ENCODE assay signal across 18 cellular contexts in the genomic region with DNA sequence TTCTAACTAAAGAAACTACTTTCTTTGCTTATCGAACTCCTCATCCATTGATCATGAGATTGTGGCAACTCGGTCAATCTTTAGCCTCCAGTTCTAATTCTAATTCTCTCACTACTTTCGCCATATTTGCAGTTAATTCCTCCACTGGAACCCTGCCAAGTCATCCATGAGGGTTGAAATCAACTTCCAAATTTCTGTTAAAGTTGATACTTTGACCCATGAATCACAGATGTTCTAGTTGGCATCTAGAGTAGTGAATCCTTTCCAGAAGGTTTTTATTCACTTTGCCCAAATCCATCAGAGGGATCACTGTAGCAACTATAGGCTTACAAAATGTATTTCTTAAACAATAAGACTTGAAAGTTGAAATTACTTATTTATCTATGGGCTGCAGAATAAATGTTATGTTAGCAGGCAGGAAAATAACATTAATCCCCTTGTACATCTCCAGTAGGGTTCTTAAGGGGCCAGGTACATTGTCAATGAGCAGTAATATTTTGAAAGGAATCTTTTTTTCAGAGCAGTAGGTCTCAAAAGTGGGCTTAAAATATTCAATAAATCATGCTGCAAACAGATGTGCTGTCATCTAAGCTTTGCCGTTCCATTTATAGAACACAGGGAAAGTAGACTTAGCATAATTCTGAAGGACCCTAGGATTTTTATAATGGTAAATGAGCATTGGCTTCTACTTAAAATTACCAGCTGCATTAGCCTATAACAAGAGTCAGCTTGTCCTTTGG. TPM values are rescaled to one million over a fixed set of nuclear protein-coding genes. Genes with fewer than 3 reads are reported as not detected.
DNase-seq lines count a peak whose midpoint lies in the region; ATAC-seq, FAIRE-seq and TF ChIP-seq lines count a peak whose summit lies in the region.
"Had no signal": no experiment of that assay in that cellular context is flagged by ENCODE, and none has a peak within 500 bp of the region (broad histone marks: within the 10 kb centered on the region; RNA-seq: fewer than 3 reads in every experiment).

No MANE protein-coding gene starts in this region.

- intact Hi-C loops in HepG2 (cut with micrococcal nuclease; ENCODE audit: unreplicated experiment) (no loop called here), right lobe of liver (cut with DNase I) (no loop called here)

- H3K9me3 ChIP-seq in liver (ENCODE audit: control insufficient read depth in 4 of 4, low read length in 3 of 4): no peaks in the 10 kb centered on the region
- peaks cover 10% of the 10 kb centered on the region; the same call in 1 of the 2 replicates for H3K9me3 ChIP-seq in HepG2 (ENCODE audit: low read length)
- H3K9me3 ChIP-seq in adipocyte (ENCODE audit: control insufficient read depth, low read length): no peaks in the 10 kb centered on the region
- H3K9me3 ChIP-seq in right lobe of liver: no peaks in the 10 kb centered on the region
- H3K9me3 ChIP-seq: BE2C had no signal

- H3K36me3 ChIP-seq in liver (ENCODE audit: control insufficient read depth in 4 of 4, insufficient read depth in 3 of 4, low read depth in 1 of 4, low read length in 3 of 4) (no peaks in the 10 kb centered on the region), HepG2 (replicated peaks in 1 of 2; ENCODE audit: control insufficient read depth in 1 of 2, insufficient read depth in 2 of 2, low read length in 2 of 2) (no peaks in the 10 kb centered on the region), adipocyte (ENCODE audit: control insufficient read depth, insufficient read depth, low read length, severe bottlenecking) (peaks cover 4% of the 10 kb centered on the region), right lobe of liver (no peaks in the 10 kb centered on the region)
- H3K36me3 ChIP-seq: BE2C had no signal

- ATAC-seq in HepG2 (no peak), right lobe of liver (peak; percentile 48 to 82 (median 72)), HG03460 (IDR thresholded peaks at IDR 0.05; ENCODE audit: unreplicated experiment) (no peak)
- ATAC-seq: GM23338 had no signal

- no peak for FAIRE-seq in HepG2 (lab: Jason Lieb, UNC)
- FAIRE-seq: GM12892, H54 had no signal

- CTCF ChIA-PET in HepG2 (lab: Yijun Ruan, JAX; ENCODE audit: low intra/inter-chr PET ratio, low total read pairs): no interaction called here

- peak; percentile 34 to 41 for TF ChIP-seq RAD21 in liver (IDR thresholded peaks at IDR 0.05)
- TF ChIP-seq RAD21 in HepG2 (CRISPR knock-in tag; IDR thresholded peaks at IDR 0.05): no peak

- TF ChIP-seq POLR2A in HepG2 (IDR thresholded peaks at IDR 0.05; ENCODE audit: insufficient read depth in 1 of 2, low read depth in 2 of 2, low read length in 2 of 2): no peak
- TF ChIP-seq POLR2A in right lobe of liver (IDR thresholded peaks at IDR 0.05): no peak

- no peak overlapping the region for H3K4me3 ChIP-seq in liver (ENCODE audit: low read depth in 1 of 3, low read length in 3 of 3)
- no peak overlapping the region for H3K4me3 ChIP-seq in HepG2 (replicated peaks in 1 of 3; ENCODE audit: insufficient read depth in 1 of 3, low read depth in 2 of 3, low read length in 3 of 3)
- H3K4me3 ChIP-seq in adipocyte (ENCODE audit: low read length): peak overlapping the region; percentile 11
- H3K4me3 ChIP-seq in right lobe of liver: no peak overlapping the region
- H3K4me3 ChIP-seq: GM23338 had no signal

- no peaks in the 10 kb centered on the region for H4K20me1 ChIP-seq in HepG2 (ENCODE audit: insufficient read depth, low read length)

- H3K9ac ChIP-seq in liver (ENCODE audit: low read depth in 1 of 2, low read length in 2 of 2) (no peak overlapping the region), HepG2 (ENCODE audit: insufficient read depth, low read depth, low read length) (no peak overlapping the region), adipocyte (ENCODE audit: low read length) (peak overlapping the region; percentile 28)

- in situ Hi-C loops in HepG2 (cut with HindIII; ENCODE audit: extremely low pct_ligation_motif_present, low pct_unique_long_range_greater_than_20kb): no loop called here

- no peak for TF ChIP-seq CTCF in liver (IDR thresholded peaks at IDR 0.05; ENCODE audit: low read depth, low read length, missing input control)
- no peak for TF ChIP-seq CTCF in HepG2 (CRISPR knock-in tag; IDR thresholded peaks at IDR 0.05)
- no peak for TF ChIP-seq CTCF in right lobe of liver (IDR thresholded peaks at IDR 0.05)

- H3K4me2 ChIP-seq in HepG2 (ENCODE audit: low read depth, low read length): no peak overlapping the region
- H3K4me2 ChIP-seq: GM23338 had no signal

- H3K27ac ChIP-seq in liver (ENCODE audit: low read depth in 1 of 2, low read length in 2 of 2) (peak overlapping the region; percentile 44 to 63), HepG2 (ENCODE audit: extremely low read length, insufficient read depth, low read length) (no peak overlapping the region), right lobe of liver (peak overlapping the region in 1 of 3 donors; percentile 20)
- H3K27ac ChIP-seq: HL-60 had no signal

- no peak overlapping the region for H2AFZ ChIP-seq in HepG2 (ENCODE audit: low read length)
- H2AFZ ChIP-seq: GM23338 had no signal

- BruUV-seq in HepG2 (replicated peaks; lab: Mats Ljungman, UMichigan): no TSS peak

- DNase-seq in HepG2 (ENCODE audit: low spot score): no peak
- no peak for DNase-seq in adipocyte (ENCODE audit: low read depth)
- peak in 1 of 3 donors; percentile 55 for DNase-seq in right lobe of liver
- DNase-seq in NCI-H2196 (lab: John Stamatoyannopoulos, UW; ENCODE audit: unreplicated experiment): no peak
- DNase-seq: BE2C; C1 segment of cervical spinal cord; CD4-positive, CD25-positive, alpha-beta regulatory T cell; CD8-positive, alpha-beta memory T cell; COR-L47; DMS153; DMS79; GDM1 had no signal

- POLR2A ChIA-PET in HepG2 (lab: Yijun Ruan, JAX): no interaction called here

- 56% methylated on average over 4 of the region's 4 CpGs for WGBS in liver
- 25% methylated on average over 4 of the region's 4 CpGs for WGBS in HepG2 (ENCODE audit: low lambda C conversion rate)
- 40% methylated on average over 4 of the region's 4 CpGs for WGBS in right lobe of liver (ENCODE audit: insufficient coverage, low coverage, low lambda C conversion rate, missing lambda C conversion rate)

- no peak for TF ChIP-seq EP300 in HepG2 (IDR thresholded peaks at IDR 0.05; ENCODE audit: low read depth in 2 of 2, low read length in 2 of 2)
- TF ChIP-seq EP300 in HepG2 (CRISPR knock-in tag; IDR thresholded peaks at IDR 0.05; ENCODE audit: borderline replicate concordance): no peak

- no peaks in the 10 kb centered on the region for H3K27me3 ChIP-seq in liver (ENCODE audit: control insufficient read depth in 4 of 4, insufficient read depth in 4 of 4, low read length in 3 of 4)
- no peaks in the 10 kb centered on the region for H3K27me3 ChIP-seq in HepG2 (ENCODE audit: control insufficient read depth in 1 of 2, insufficient read depth in 2 of 2, low read length in 2 of 2)
- H3K27me3 ChIP-seq in adipocyte (replicated peaks; ENCODE audit: control insufficient read depth, insufficient read depth, low read length): no peaks in the 10 kb centered on the region
- H3K27me3 ChIP-seq in right lobe of liver: no peaks in the 10 kb centered on the region
- H3K27me3 ChIP-seq: BE2C had no signal

- H3K4me1 ChIP-seq in liver (ENCODE audit: control insufficient read depth in 4 of 4, insufficient read depth in 4 of 4, low read length in 3 of 4): peaks cover 0 to 5% (median 3%) of the 10 kb centered on the region in 4 donors
- no peaks in the 10 kb centered on the region for H3K4me1 ChIP-seq in HepG2 (ENCODE audit: insufficient read depth, low read length)
- H3K4me1 ChIP-seq in adipocyte (ENCODE audit: control insufficient read depth, insufficient read depth, low read length): peaks cover 72% of the 10 kb centered on the region
- peaks cover 0 to 5% (median 3%) of the 10 kb centered on the region in 4 donors for H3K4me1 ChIP-seq in right lobe of liver
- H3K4me1 ChIP-seq: BE2C had no signal

- H3K79me2 ChIP-seq in HepG2 (ENCODE audit: insufficient read depth, low read length): no peaks in the 10 kb centered on the region

TF ChIP-seq in liver, 16 proteins besides CTCF, POLR2A, EP300 and RAD21 (continues in another document):
- peak; percentile 62 for TF ChIP-seq SP1 (IDR thresholded peaks at IDR 0.05)

RNA-seq across cellular contexts. Expression of gene CCDC71L, which starts 39.4 kb away (rescaled TPM):
- total RNA-seq in liver (10 to 100 TPM; 12.8 to 16.6 TPM), HepG2 (2016; rRNA removed; fragmentation: Illumina TruSeq; extraction: Trizol) (0.02 TPM in 1 of 2 replicates, not detected in the other), right lobe of liver (10 to 100 TPM in 5 of 6 experiments, 1 to 10 TPM in 1; 8.6 to 45.7 (median 22.6) TPM)
- polyA plus RNA-seq in liver (10 to 100 TPM in 1 of 2 donors, 1 to 10 TPM in 1; 7.4 to 11.7 TPM), HepG2 (2011; rRNA removed) (0.04 TPM in 1 of 2 replicates, not detected in the other)
- not detected in 2 replicates for total RNA-seq in HepG2 (2016; cell fraction: cytosol; rRNA removed; fragmentation: Illumina TruSeq; extraction: Trizol; ENCODE audit: low read depth)
- not detected in 2 replicates for total RNA-seq in HepG2 (2016; cell fraction: insoluble cytoplasmic fraction; rRNA removed; fragmentation: Illumina TruSeq; extraction: Trizol)
- 0.06 TPM in 1 of 2 replicates, not detected in the other for total RNA-seq in HepG2 (2016; cell fraction: membrane; rRNA removed; fragmentation: Illumina TruSeq; extraction: Trizol)
- not detected in 2 replicates for total RNA-seq in HepG2 (2016; cell fraction: nucleus; rRNA removed; fragmentation: Illumina TruSeq; extraction: Trizol)
- 0.03 and 0.04 TPM in 2 replicates for polyA plus RNA-seq in HepG2 (2011; cell fraction: cytosol; rRNA removed)
- 0.10 TPM in 1 of 2 replicates, not detected in the other for polyA plus RNA-seq in HepG2 (2011; cell fraction: nucleus; rRNA removed)
- not detected in 2 replicates for polyA plus RNA-seq in HepG2 (2012)
- polyA plus RNA-seq in HepG2 (2016; cell fraction: cytosol; fragmentation: Illumina TruSeq; extraction: Trizol; ENCODE audit: low read depth): not detected in 2 replicates
- polyA plus RNA-seq in HepG2 (2016; cell fraction: insoluble cytoplasmic fraction; fragmentation: Illumina TruSeq; extraction: Trizol; ENCODE audit: low read depth): not detected in 2 replicates
- polyA plus RNA-seq in HepG2 (2016; cell fraction: membrane; fragmentation: Illumina TruSeq; extraction: Trizol; ENCODE audit: low read depth): not detected in 2 replicates
- not detected in 2 replicates for polyA plus RNA-seq in HepG2 (2016; cell fraction: nucleus; fragmentation: Illumina TruSeq; extraction: Trizol; ENCODE audit: insufficient read depth, low read depth)
- polyA minus RNA-seq in HepG2 (2011; rRNA and poly(A)+ RNA removed; ENCODE audit: low replicate concordance): 2.9 TPM in 1 of 2 replicates, not detected in the other
- not detected in 2 replicates for polyA minus RNA-seq in HepG2 (2011; cell fraction: cytosol; rRNA and poly(A)+ RNA removed)
- polyA minus RNA-seq in HepG2 (2011; cell fraction: nucleus; rRNA and poly(A)+ RNA removed): 0.13 TPM in 1 of 2 replicates, not detected in the other

Comparison
In these comparisons a context has a peak if more than half of its experiments do, and no peak if none do; other contexts are left out.
1. ATAC-seq: peak in right lobe of liver (4 of 4); none in HepG2 (single experiment) and HG03460 (single experiment).
2. RNA of gene CCDC71L, which starts 39.4 kb away (total RNA-seq): 8.6 to 45.7 TPM in right lobe of liver and 12.8 to 16.6 TPM in liver; 0.02 to 0.06 TPM in HepG2; every median in the first group is over 4 times any median in the second.